8 cellular contexts compared by ENCODE assay signal in genomic region chr3:119322021-119322522, GRCh38. TPM values are rescaled to one million over a fixed set of nuclear protein-coding genes. Genes with fewer than 3 reads are reported as not detected.
DNase-seq lines count a peak whose midpoint lies in the region; ATAC-seq and TF ChIP-seq lines count a peak whose summit lies in the region.

No MANE protein-coding gene starts in this region.

- H3K27me3 ChIP-seq in NT2/D1 (ENCODE audit: insufficient read depth, insufficient read length) (peaks cover 6% of the 10 kb centered on the region), endocrine pancreas (ENCODE audit: control insufficient read depth, insufficient read depth, low read length) (no peaks in the 10 kb centered on the region)

- peaks cover 20% of the 10 kb centered on the region for H3K4me1 Mint-ChIP-seq in neural crest cell

- H3K27ac Mint-ChIP-seq in neural crest cell (ENCODE audit: unreplicated experiment): peak overlapping the region; percentile 93

- no peak for ATAC-seq in HG03469 (IDR thresholded peaks at IDR 0.05; ENCODE audit: unreplicated experiment)
- no peak for ATAC-seq in HG03108 (IDR thresholded peaks at IDR 0.05; ENCODE audit: unreplicated experiment)
- ATAC-seq in GM21526 (IDR thresholded peaks at IDR 0.05; ENCODE audit: low FRiP score, unreplicated experiment): no peak

- H3K4me1 ChIP-seq in NT2/D1 (ENCODE audit: insufficient read depth, insufficient read length) (no peaks in the 10 kb centered on the region), endocrine pancreas (ENCODE audit: control insufficient read depth, insufficient read depth, low read length) (no peaks in the 10 kb centered on the region)

- no peaks in the 10 kb centered on the region for H3K36me3 Mint-ChIP-seq in neural crest cell (ENCODE audit: low read depth)

- H3K4me3 Mint-ChIP-seq in neural crest cell: peak overlapping the region; percentile 92

- H3K9ac ChIP-seq in NT2/D1 (ENCODE audit: insufficient read length, low read depth): peak overlapping the region; percentile 83
- H3K9ac ChIP-seq in endocrine pancreas (ENCODE audit: control insufficient read depth, insufficient read depth, low read length): peak overlapping the region; percentile 80

- H3K36me3 ChIP-seq in NT2/D1 (ENCODE audit: insufficient read depth, insufficient read length, low read length) (no peaks in the 10 kb centered on the region), endocrine pancreas (ENCODE audit: control insufficient read depth, insufficient read depth, low read length) (no peaks in the 10 kb centered on the region)

- H3K9me3 ChIP-seq in NT2/D1 (ENCODE audit: insufficient read depth, low read length): no peaks in the 10 kb centered on the region
- H3K9me3 ChIP-seq in endocrine pancreas (ENCODE audit: control insufficient read depth, low read length): no peaks in the 10 kb centered on the region

- H3K4me3 ChIP-seq in NT2/D1 (ENCODE audit: insufficient read length, low read depth): peak overlapping the region; percentile 53
- H3K4me3 ChIP-seq in endocrine pancreas (ENCODE audit: control insufficient read depth, insufficient read depth, low read length): peak overlapping the region; percentile 48

- H3K9me3 Mint-ChIP-seq in neural crest cell: no peaks in the 10 kb centered on the region

- peaks cover 23% of the 10 kb centered on the region for H3K27me3 Mint-ChIP-seq in neural crest cell (ENCODE audit: low read depth)

- DNase-seq in GM03348 (ENCODE audit: low spot score) (peak; percentile 46), NT2/D1 (ENCODE audit: low read depth, low spot score) (no peak), neural crest cell (ENCODE audit: low read depth, low spot score) (no peak), NCI-H82 (lab: John Stamatoyannopoulos, UW) (no peak)

- no peak for TF ChIP-seq CTCF in neural crest cell (conservative IDR thresholded peaks at IDR 0.05)

RNA-seq across cellular contexts. Expression of gene ARHGAP31, which starts 27.9 kb away (rescaled TPM):
- total RNA-seq in neural crest cell: 5.4 and 6.3 TPM in 2 replicates
